ENCODE assay signal across 10 cellular contexts in genomic region chr10:70174058-70174741, GRCh38. TPM values are rescaled to one million over a fixed set of nuclear protein-coding genes. Genes with fewer than 3 reads are reported as not detected.
DNase-seq lines count a peak whose midpoint lies in the region; ATAC-seq and TF ChIP-seq lines count a peak whose summit lies in the region.
"Had no signal": no experiment of that assay in that cellular context is flagged by ENCODE, and none has a peak within 500 bp of the region (broad histone marks: within the 10 kb centered on the region; RNA-seq: fewer than 3 reads in every experiment).

No MANE protein-coding gene starts in this region.

- H3K9me3 Mint-ChIP-seq in neural crest cell, result no peaks in the 10 kb centered on the region

- in situ Hi-C loops in ACHN (cut with HindIII; ENCODE audit: low pct_ligation_motif_present, low pct_unique_long_range_greater_than_20kb, low sequenced_read_pairs) (no loop called here), HAP-1 (cut with MboI; ENCODE audit: low sequenced_read_pairs) (no loop called here)

- no peak for TF ChIP-seq CTCF in GM06990 (IDR thresholded peaks at IDR 0.05; ENCODE audit: insufficient read depth, low read length, poor library complexity, severe bottlenecking)
- TF ChIP-seq CTCF in neural crest cell (conservative IDR thresholded peaks at IDR 0.05), result no peak

- peaks cover 17% of the 10 kb centered on the region for H3K4me1 Mint-ChIP-seq in neural crest cell

- peak; percentile 31 for DNase-seq in GM06990 (ENCODE audit: extremely low read depth, insufficient read length)
- peak; percentile 46 for DNase-seq in NOMO-1 treated with dmso at 0.1 percent for 144 hours (lab: John Stamatoyannopoulos, UW; ENCODE audit: unreplicated experiment)
- peak; percentile 41 for DNase-seq in astrocyte of the hippocampus (ENCODE audit: low read depth, low spot score)
- DNase-seq in neural crest cell (ENCODE audit: low read depth, low spot score), result no peak
- DNase-seq in ACHN, result no peak
- DNase-seq in hepatic stellate cell (ENCODE audit: low spot score), result no peak
- DNase-seq in HAP-1 (ENCODE audit: low spot score in 2 of 2), result no peak
- DNase-seq: left cardiac atrium, NCI-H1436 treated with DMSO at 0.1 percent for 48 hours had no signal

- no peaks in the 10 kb centered on the region for H3K27me3 ChIP-seq in GM06990 (replicated peaks; ENCODE audit: control insufficient read depth, insufficient read depth, low read length)
- no peaks in the 10 kb centered on the region; the same call in 1 of the 2 replicates for H3K27me3 ChIP-seq in HAP-1 (ENCODE audit: low read depth)

- H3K27me3 Mint-ChIP-seq in neural crest cell (ENCODE audit: low read depth), result no peaks in the 10 kb centered on the region

- H3K27ac Mint-ChIP-seq in neural crest cell (ENCODE audit: unreplicated experiment), result peak overlapping the region; percentile 91

- H3K4me3 ChIP-seq in GM06990 (replicated peaks; ENCODE audit: low read depth, low read length) (no peak overlapping the region), HAP-1 (no peak overlapping the region)

- H3K4me3 Mint-ChIP-seq in neural crest cell, result peak overlapping the region; percentile 69

- H3K4me1 ChIP-seq in HAP-1, result peaks cover 4% of the 10 kb centered on the region; the same call in 1 of the 2 replicates

- H3K36me3 Mint-ChIP-seq in neural crest cell (ENCODE audit: low read depth), result no peaks in the 10 kb centered on the region

- H3K36me3 ChIP-seq in GM06990 (ENCODE audit: control insufficient read depth, insufficient read depth, low read length) (no peaks in the 10 kb centered on the region), HAP-1 (replicated peaks) (no peaks in the 10 kb centered on the region)

- no peaks in the 10 kb centered on the region for H3K9me3 ChIP-seq in HAP-1

- ATAC-seq in GM21576 (IDR thresholded peaks at IDR 0.05; ENCODE audit: unreplicated experiment), result no peak
- ATAC-seq: left cardiac atrium had no signal

RNA-seq across cellular contexts. Expression of gene SAR1A, which starts 3.9 kb away (rescaled TPM):
- 120 and 124 TPM in 2 replicates for total RNA-seq in neural crest cell

RNA-seq across cellular contexts. Expression of gene TYSND1, which starts 27.7 kb away (rescaled TPM):
- 17.6 and 17.7 TPM in 2 replicates for total RNA-seq in neural crest cell

RNA-seq across cellular contexts. Expression of gene AIFM2, which starts 41.6 kb away (rescaled TPM):
- total RNA-seq in neural crest cell, result 2.8 TPM in 2 replicates

RNA-seq across cellular contexts. Expression of gene PPA1, which starts 59.0 kb away (rescaled TPM):
- 174 and 179 TPM in 2 replicates for total RNA-seq in neural crest cell

Comparison
In these comparisons a context has a peak if more than half of its experiments do, and no peak if none do; other contexts are left out.
1. DNase-seq: peak in GM06990 (single experiment), NOMO-1 treated with dmso at 0.1 percent for 144 hours (single experiment) and astrocyte of the hippocampus (single experiment); none in neural crest cell (single experiment), ACHN (single experiment), hepatic stellate cell (single experiment) and HAP-1 (0 of 2).